In the genomic region with DNA sequence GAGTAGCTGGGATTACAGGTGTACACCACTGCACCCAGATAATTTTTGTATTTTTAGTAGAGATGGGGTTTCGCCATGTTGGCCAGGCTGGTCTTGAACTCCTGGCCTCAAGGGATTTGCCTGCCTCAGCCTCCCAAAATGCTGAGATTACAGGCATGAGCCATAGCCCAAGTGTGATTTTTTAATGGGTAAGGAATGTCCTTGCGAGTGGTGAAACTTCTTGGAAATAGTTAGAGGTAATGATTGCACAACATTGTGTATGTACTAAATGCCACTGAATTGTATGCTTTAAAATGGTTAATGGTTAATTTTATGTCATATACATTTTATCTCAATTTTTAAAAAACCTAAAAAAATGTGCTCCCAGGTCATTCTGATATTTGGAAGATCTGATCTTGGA, we compare ENCODE assay signal across 16 cellular contexts.
"Had no signal": no experiment of that assay in that cellular context is flagged by ENCODE, and none has a peak within 500 bp of the region (broad histone marks: within the 10 kb centered on the region; RNA-seq: fewer than 3 reads in every experiment).

No MANE protein-coding gene starts in this region.

- H3K27ac Mint-ChIP-seq: stimulated activated effector memory CD8-positive, alpha-beta T cell treated with anti-CD3 and anti-CD28 coated beads, Interleukin-12 subunit alpha, Interleukin-12 subunit beta, amount 100 ng/mL, for 72 hours had no signal

- H3K9me3 Mint-ChIP-seq: stimulated activated effector memory CD8-positive, alpha-beta T cell treated with anti-CD3 and anti-CD28 coated beads, Interleukin-12 subunit alpha, Interleukin-12 subunit beta, amount 100 ng/mL, for 72 hours had no signal

- H3K4me3 Mint-ChIP-seq: neural crest cell; stimulated activated effector memory CD8-positive, alpha-beta T cell treated with anti-CD3 and anti-CD28 coated beads, Interleukin-12 subunit alpha, Interleukin-12 subunit beta, amount 100 ng/mL, for 72 hours had no signal

- ATAC-seq: activated CD4-positive, CD25-positive, alpha-beta regulatory T cell treated with anti-CD3 and anti-CD28 coated beads, Interleukin-2, amount 50 U/mL, for 24 hours; foreskin keratinocyte; heart right ventricle; pancreas; stimulated activated effector memory CD8-positive, alpha-beta T cell treated with anti-CD3 and anti-CD28 coated beads, Interleukin-12 subunit alpha, Interleukin-12 subunit beta, amount 100 ng/mL, for 72 hours had no signal

- H3K4me1 ChIP-seq: ascending aorta, colonic mucosa had no signal

- H3K36me3 ChIP-seq: ascending aorta, colonic mucosa, heart right ventricle, pancreas, thyroid gland had no signal

- H3K27ac ChIP-seq: ascending aorta, colonic mucosa, foreskin keratinocyte, heart right ventricle, pancreas, thyroid gland had no signal

- H3K9me3 ChIP-seq: ascending aorta, colonic mucosa, pancreas, thyroid gland had no signal

- H3K27me3 ChIP-seq: ascending aorta, colonic mucosa, heart right ventricle, pancreas, thyroid gland had no signal

- H3K36me3 Mint-ChIP-seq: stimulated activated effector memory CD8-positive, alpha-beta T cell treated with anti-CD3 and anti-CD28 coated beads, Interleukin-12 subunit alpha, Interleukin-12 subunit beta, amount 100 ng/mL, for 72 hours had no signal

- H3K27me3 Mint-ChIP-seq: activated naive CD8-positive, alpha-beta T cell had no signal

- H3K4me3 ChIP-seq: ascending aorta, colonic mucosa, heart right ventricle, pancreas, thyroid gland had no signal

- DNase-seq: activated CD4-positive, alpha-beta T cell treated with anti-CD3 and anti-CD28 coated beads, Interleukin-2, amount 50 U/mL, for 4 hours; activated effector memory CD4-positive, alpha-beta T cell treated with Interleukin-2 at 50 U/mL for 16 hours; activated T-cell treated with anti-CD3 and anti-CD28 coated beads, Interleukin-2, amount 50 U/mL, for 1 hour; colonic mucosa; heart right ventricle; kidney glomerular epithelial cell; pancreas; retina; small intestine; thyroid gland had no signal
